8 cellular contexts compared by ENCODE assay signal in the genomic region with DNA sequence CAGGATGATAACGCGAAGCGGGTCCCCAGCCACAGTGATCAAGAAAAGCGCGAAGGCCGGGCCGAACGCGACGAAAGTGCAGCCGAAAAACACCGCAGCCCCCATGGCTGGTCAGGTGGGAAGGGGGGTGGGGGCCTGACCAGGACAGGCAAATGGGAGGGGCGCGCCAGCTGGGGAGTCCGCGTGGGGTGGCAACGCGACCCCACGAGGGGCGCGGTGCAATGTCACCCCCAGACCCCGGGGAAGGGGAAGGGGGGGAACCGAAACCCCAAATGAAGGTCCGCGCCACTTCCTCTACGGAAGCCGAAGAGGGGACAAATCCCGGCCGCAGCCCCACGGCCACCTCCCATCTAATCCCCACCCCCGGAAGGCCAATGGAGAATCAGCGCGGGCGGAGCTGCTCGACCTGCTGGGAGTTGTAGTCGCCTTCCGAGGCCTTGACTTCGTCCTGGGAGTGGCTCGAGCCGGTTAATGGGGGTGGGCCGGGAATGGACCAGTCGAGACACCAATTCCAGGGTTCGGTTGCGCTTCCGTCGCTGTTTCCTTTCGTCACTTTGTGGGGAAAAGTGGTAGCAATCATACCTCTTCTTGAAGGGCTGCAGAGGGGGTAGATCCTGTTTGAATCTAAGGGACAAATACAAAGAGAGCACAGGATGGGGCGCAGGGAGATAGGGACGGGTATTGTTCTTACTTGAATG. TPM values are rescaled to one million over a fixed set of nuclear protein-coding genes. Genes with fewer than 3 reads are reported as not detected.
DNase-seq lines count a peak whose midpoint lies in the region; ATAC-seq, FAIRE-seq and TF ChIP-seq lines count a peak whose summit lies in the region.

A gene (minus strand): TSS at position 311 of the 698 bp plus-strand sequence. CDS start 206 bp downstream, at position 105.

- peak within 1 kb of the TSS; percentile 60 to 87 (median 78) for H3K27ac ChIP-seq in pancreas
- peak within 1 kb of the TSS; percentile 76 to 96 (median 79) for H3K27ac ChIP-seq in thyroid gland

- 1% methylated on average over 49 of the region's 49 CpGs for WGBS in pancreas, 2 donors
- 1% methylated on average over 29 to 45 of the region's 49 CpGs for WGBS in thyroid gland, 2 donors

- no peak for TF ChIP-seq CTCF in pancreas (IDR thresholded peaks at IDR 0.05)
- TF ChIP-seq CTCF in thyroid gland (IDR thresholded peaks at IDR 0.05): no peak

- H3K4me3 ChIP-seq in pancreas (peak within 1 kb of the TSS; percentile 48 to 98 (median 94)), thyroid gland (replicated peaks in 1 of 3) (peak within 1 kb of the TSS; percentile 69 to 99 (median 93))

- FAIRE-seq in GM12891 (lab: Jason Lieb, UNC): peak; percentile 82
- FAIRE-seq in pancreas (lab: Jason Lieb, UNC): no peak

- ATAC-seq in HG02798 (IDR thresholded peaks at IDR 0.05; ENCODE audit: poor library complexity, unreplicated experiment): peak; percentile 94
- peak; percentile 98 for ATAC-seq in Right ventricle myocardium inferior
- ATAC-seq in pancreas: peak; percentile 99

- peak; percentile 93 for DNase-seq in GM12891 (ENCODE audit: insufficient read length, low spot score)
- peak; percentile 95 for DNase-seq in NCI-H1436 (lab: John Stamatoyannopoulos, UW)
- DNase-seq in SW480 (ENCODE audit: low spot score): peak; percentile 92
- DNase-seq in activated naive CD8-positive, alpha-beta T cell treated with anti-CD3 and anti-CD28 coated beads, Interleukin-2, amount 50 U/mL, for 16 hours (ENCODE audit: low read depth, low spot score): peak; percentile 87
- peak; percentile 98 for DNase-seq in Right ventricle myocardium inferior (ENCODE audit: missing footprints)
- DNase-seq in pancreas: peak; percentile 93 to 98 (median 94)
- peak; percentile 96 to 98 for DNase-seq in thyroid gland

- peaks cover 0 to 15% (median 4%) of the 10 kb centered on the region in 3 donors for H3K36me3 ChIP-seq in pancreas
- H3K36me3 ChIP-seq in thyroid gland: peaks cover 17 to 20% of the 10 kb centered on the region in 2 donors

- H3K27me3 ChIP-seq in pancreas: no peaks in the 10 kb centered on the region
- no peaks in the 10 kb centered on the region for H3K27me3 ChIP-seq in thyroid gland

- TF ChIP-seq POLR2A in GM12891 (IDR thresholded peaks at IDR 0.05; ENCODE audit: low read depth, low read length) (no peak; the same call in 1 of the 2 replicates), thyroid gland (IDR thresholded peaks at IDR 0.05) (peak in 1 of 2 donors; percentile 64)

- intact Hi-C loops in Right ventricle myocardium inferior (cut with DNase I) (no loop called here), pancreas (cut with DNase I) (no loop called here), thyroid gland (cut with DNase I) (no loop called here)

- H3K4me1 ChIP-seq in pancreas (peaks cover 0 to 12% (median 0%) of the 10 kb centered on the region in 3 donors), thyroid gland (peaks cover 7 to 19% of the 10 kb centered on the region in 2 donors)

- no peaks in the 10 kb centered on the region for H3K9me3 ChIP-seq in pancreas
- H3K9me3 ChIP-seq in thyroid gland: no peaks in the 10 kb centered on the region

TF ChIP-seq in GM12891, 5 proteins besides CTCF, POLR2A, EP300 and RAD21:
- peak; percentile 80 for TF ChIP-seq SPI1 (IDR thresholded peaks at IDR 0.05; ENCODE audit: low read depth, low read length)
- peak; percentile 50; the same call in 1 of the 2 replicates for TF ChIP-seq POLR2AphosphoS5 (IDR thresholded peaks at IDR 0.05; ENCODE audit: low read depth, low read length)
- TF ChIP-seq TAF1 (IDR thresholded peaks at IDR 0.05; ENCODE audit: low read depth, low read length): no peak
- no peak for TF ChIP-seq PAX5 (IDR thresholded peaks at IDR 0.05; ENCODE audit: insufficient read depth, low read length, severe bottlenecking)
- TF ChIP-seq POU2F2 (IDR thresholded peaks at IDR 0.05; ENCODE audit: low read depth, low read length): no peak

RNA-seq across cellular contexts. Expression of the gene that starts here (rescaled TPM):
- polyA plus RNA-seq in GM12891 (2012; ENCODE audit: low read depth, missing spikeins): 71.9 TPM
- total RNA-seq in Right ventricle myocardium inferior (58.7 TPM), pancreas (10 to 100 TPM; 43.8 to 71.2 (median 56.6) TPM), thyroid gland (100 to 1,000 TPM; 114 to 133 (median 116) TPM)
- 10 to 100 TPM; 59.8 to 78.0 TPM for polyA plus RNA-seq in pancreas

Comparison
In these comparisons a context has a peak if more than half of its experiments do, and no peak if none do; other contexts are left out.
1. Peak in every context shown above with its lines: DNase-seq, ATAC-seq, H3K4me3 ChIP-seq and H3K27ac ChIP-seq.